In the genomic region with DNA sequence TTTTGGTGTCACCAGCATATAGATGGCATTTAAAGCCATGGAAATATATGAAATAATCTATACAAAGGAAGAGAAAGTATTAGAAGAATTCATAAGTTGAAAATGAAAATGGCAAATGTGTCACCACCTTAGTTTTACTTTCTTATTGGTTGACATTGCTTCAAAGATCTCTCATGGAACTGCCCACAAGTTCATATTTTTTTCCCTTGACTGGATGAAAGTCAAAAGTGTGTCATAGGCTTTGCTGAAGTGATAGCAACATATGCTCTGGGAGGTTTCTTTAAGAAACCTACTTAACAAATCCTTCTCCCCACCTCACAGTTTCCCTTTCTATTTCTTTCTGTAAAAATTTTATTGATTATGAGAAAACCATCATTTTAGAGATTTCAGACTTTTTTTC, we compare ENCODE assay signal across 14 cellular contexts.
DNase-seq lines count a peak whose midpoint lies in the region; ATAC-seq and TF ChIP-seq lines count a peak whose summit lies in the region.
"Had no signal": no experiment of that assay in that cellular context is flagged by ENCODE, and none has a peak within 500 bp of the region (broad histone marks: within the 10 kb centered on the region; RNA-seq: fewer than 3 reads in every experiment).

No MANE protein-coding gene starts in this region.

- H3K36me3 Mint-ChIP-seq in activated naive CD4-positive, alpha-beta T cell treated with anti-CD3 and anti-CD28 coated beads, Interleukin-2, amount 50 U/mL, for 24 hours: peaks cover 29% of the 10 kb centered on the region

- no peaks in the 10 kb centered on the region for H3K27me3 Mint-ChIP-seq in activated naive CD4-positive, alpha-beta T cell treated with anti-CD3 and anti-CD28 coated beads, Interleukin-2, amount 50 U/mL, for 24 hours
- H3K27me3 Mint-ChIP-seq in stimulated activated naive CD8-positive, alpha-beta T cell treated with anti-CD3 and anti-CD28 coated beads, Interleukin-15, amount 100 ng/mL, for 72 hours: no peaks in the 10 kb centered on the region

- no peak overlapping the region for H2AFZ ChIP-seq in IMR-90 (replicated peaks; ENCODE audit: low read length, poor library complexity)

- H3K9me1 ChIP-seq in IMR-90 (ENCODE audit: insufficient read depth, low read length): peaks cover 4% of the 10 kb centered on the region; the same call in 1 of the 2 replicates

- no peak overlapping the region for H3K4me3 ChIP-seq in IMR-90 (ENCODE audit: insufficient read depth, low read depth, low read length)
- H3K4me3 ChIP-seq: adrenal gland, heart right ventricle had no signal

- H3K4me2 ChIP-seq in IMR-90 (ENCODE audit: low read depth, low read length): no peak overlapping the region

- no peak overlapping the region for H3K4me3 Mint-ChIP-seq in activated naive CD4-positive, alpha-beta T cell treated with anti-CD3 and anti-CD28 coated beads, Interleukin-2, amount 50 U/mL, for 24 hours
- H3K4me3 Mint-ChIP-seq in stimulated activated naive CD8-positive, alpha-beta T cell treated with anti-CD3 and anti-CD28 coated beads, Interleukin-15, amount 100 ng/mL, for 72 hours: peak overlapping the region in 1 of 2 donors; percentile 9

- H3K9me3 ChIP-seq in IMR-90 (ENCODE audit: control insufficient read depth, insufficient read depth, low read length): no peaks in the 10 kb centered on the region
- H3K9me3 ChIP-seq: adrenal gland had no signal

- no peak overlapping the region for H3K23ac ChIP-seq in IMR-90 (ENCODE audit: low read depth, low read length)

- no peak overlapping the region for H4K8ac ChIP-seq in IMR-90 (ENCODE audit: low read depth in 2 of 2, low read length in 2 of 2)

- TF ChIP-seq RAD21 in IMR-90 (IDR thresholded peaks at IDR 0.05; ENCODE audit: low read length): no peak

- no peak overlapping the region for H3K9ac ChIP-seq in IMR-90 (ENCODE audit: low read depth, low read length)

- dilution Hi-C loops in IMR-90 (cut with HindIII; ENCODE audit: low sequenced_read_pairs, unreplicated experiment): no loop called here

- H3K18ac ChIP-seq in IMR-90 (ENCODE audit: low read depth, low read length): no peak overlapping the region

- intact Hi-C loops in IMR-90 (cut with micrococcal nuclease): no loop called here

- H3K36me3 ChIP-seq in IMR-90 (ENCODE audit: control insufficient read depth, insufficient read depth, low read length): 0 out of 2 replicates have a peak, but pooled peaks cover 1% of the 10 kb centered on the region
- H3K36me3 ChIP-seq: adrenal gland had no signal

- no peak for TF ChIP-seq CTCF in IMR-90 (conservative IDR thresholded peaks at IDR 0.05; ENCODE audit: low read depth, low read length)

- H3K79me1 ChIP-seq in IMR-90 (ENCODE audit: low read depth in 1 of 2, low read length in 2 of 2): peaks cover 4 to 6% of the 10 kb centered on the region in 2 experiments; a peak in 1 of 4 replicates

- in situ Hi-C loops in IMR-90 (cut with MboI; ENCODE audit: low sequenced_read_pairs): no loop called here

- H3K4me1 ChIP-seq in IMR-90 (ENCODE audit: control insufficient read depth, insufficient read depth, low read length): peaks cover 6% of the 10 kb centered on the region
- H3K4me1 ChIP-seq: adrenal gland, heart right ventricle had no signal

- H3K27me3 ChIP-seq in IMR-90 (ENCODE audit: control insufficient read depth, insufficient read depth, low read length): no peaks in the 10 kb centered on the region
- H3K27me3 ChIP-seq: adrenal gland, heart right ventricle had no signal

- peak; percentile 80 for ATAC-seq in GM21825 (IDR thresholded peaks at IDR 0.05; ENCODE audit: unreplicated experiment)
- no peak for ATAC-seq in IMR-90 (ENCODE audit: low read depth)
- ATAC-seq in stimulated activated naive CD8-positive, alpha-beta T cell treated with anti-CD3 and anti-CD28 coated beads, Interleukin-15, amount 100 ng/mL, for 72 hours: peak; percentile 92
- ATAC-seq in GM19023 (IDR thresholded peaks at IDR 0.05; ENCODE audit: unreplicated experiment): no peak
- ATAC-seq: heart right ventricle had no signal

- no peak overlapping the region for H2BK20ac ChIP-seq in IMR-90 (ENCODE audit: low read depth, low read length)

- no peak overlapping the region for H4K5ac ChIP-seq in IMR-90 (ENCODE audit: low read depth, low read length)

- H4K20me1 ChIP-seq in IMR-90 (ENCODE audit: insufficient read depth, low read length): peaks cover 3% of the 10 kb centered on the region; the same call in 1 of the 2 replicates

- H4K91ac ChIP-seq in IMR-90 (ENCODE audit: insufficient read depth, low read depth, low read length): no peak overlapping the region

- H2AK5ac ChIP-seq in IMR-90 (ENCODE audit: low read depth, low read length): no peak overlapping the region

- no peak overlapping the region for H2BK15ac ChIP-seq in IMR-90 (ENCODE audit: low read depth, low read length)

- no peak overlapping the region for H3K27ac ChIP-seq in IMR-90 (ENCODE audit: insufficient read depth, low read length)
- H3K27ac ChIP-seq: adrenal gland, heart right ventricle had no signal

- H3K4ac ChIP-seq in IMR-90 (ENCODE audit: low read depth, low read length): no peak overlapping the region

- peak overlapping the region; percentile 41 for H3K27ac Mint-ChIP-seq in activated naive CD4-positive, alpha-beta T cell treated with anti-CD3 and anti-CD28 coated beads, Interleukin-2, amount 50 U/mL, for 24 hours
- peak overlapping the region in 1 of 2 donors; percentile 57 for H3K27ac Mint-ChIP-seq in stimulated activated naive CD8-positive, alpha-beta T cell treated with anti-CD3 and anti-CD28 coated beads, Interleukin-15, amount 100 ng/mL, for 72 hours

- no TSS peak for BruUV-seq in IMR-90 (replicated peaks; lab: Mats Ljungman, UMichigan)

- POLR2A ChIA-PET in IMR-90 (lab: Charles Lee; ENCODE audit: unreplicated experiment): no interaction called here

- peaks cover 10% of the 10 kb centered on the region for H3K4me1 Mint-ChIP-seq in activated naive CD4-positive, alpha-beta T cell treated with anti-CD3 and anti-CD28 coated beads, Interleukin-2, amount 50 U/mL, for 24 hours
- peaks cover 16% of the 10 kb centered on the region for H3K4me1 Mint-ChIP-seq in stimulated activated naive CD8-positive, alpha-beta T cell treated with anti-CD3 and anti-CD28 coated beads, Interleukin-15, amount 100 ng/mL, for 72 hours

- no peak overlapping the region for H2BK120ac ChIP-seq in IMR-90 (ENCODE audit: low read depth, low read length)

- TF ChIP-seq POLR2A in IMR-90 (IDR thresholded peaks at IDR 0.05; ENCODE audit: low read depth, low read length): no peak

- H2BK5ac ChIP-seq in IMR-90 (ENCODE audit: low read depth, low read length, poor library complexity, severe bottlenecking): no peak overlapping the region

- no peak for DNase-seq in activated naive CD4-positive, alpha-beta T cell treated with Interleukin-2 at 50 U/mL for 16 hours
- DNase-seq in IMR-90 (peak; percentile 11), HuH-7.5 (ENCODE audit: low spot score) (no peak), NAMALWA (ENCODE audit: low spot score) (no peak)
- no peak for DNase-seq in stimulated activated naive CD8-positive, alpha-beta T cell treated with anti-CD3 and anti-CD28 coated beads, Interleukin-15, amount 100 ng/mL, for 72 hours
- DNase-seq: adrenal gland, heart right ventricle, KBM-7, kidney glomerular epithelial cell, NCI-H1417 treated with DMSO at 0.1 percent for 48 hours, nucleus accumbens had no signal

- CTCF ChIA-PET in IMR-90 (lab: Yijun Ruan, JAX): no interaction called here

- H3K14ac ChIP-seq in IMR-90 (replicated peaks; ENCODE audit: low read depth, low read length): no peak overlapping the region

- no peak overlapping the region for H3K56ac ChIP-seq in IMR-90 (ENCODE audit: extremely low read depth, insufficient read depth, low read length)

- no peak overlapping the region for H2AK9ac ChIP-seq in IMR-90 (replicated peaks; ENCODE audit: low read depth, low read length, poor library complexity)

- no peaks in the 10 kb centered on the region for H3K9me3 Mint-ChIP-seq in activated naive CD4-positive, alpha-beta T cell treated with anti-CD3 and anti-CD28 coated beads, Interleukin-2, amount 50 U/mL, for 24 hours
- no peaks in the 10 kb centered on the region for H3K9me3 Mint-ChIP-seq in stimulated activated naive CD8-positive, alpha-beta T cell treated with anti-CD3 and anti-CD28 coated beads, Interleukin-15, amount 100 ng/mL, for 72 hours

TF ChIP-seq in IMR-90, 13 proteins besides CTCF, POLR2A, EP300 and RAD21:
- TF ChIP-seq NFE2L2 (IDR thresholded peaks at IDR 0.05; ENCODE audit: low read depth, low read length): no peak
- TF ChIP-seq RCOR1 (IDR thresholded peaks at IDR 0.05; ENCODE audit: insufficient replicate concordance, low read length): no peak
- TF ChIP-seq CHD1 (IDR thresholded peaks at IDR 0.05; ENCODE audit: low read depth, low read length): no peak
- no peak for TF ChIP-seq FOS (IDR thresholded peaks at IDR 0.05; ENCODE audit: low read depth, low read length)
- TF ChIP-seq, protein P1, sequence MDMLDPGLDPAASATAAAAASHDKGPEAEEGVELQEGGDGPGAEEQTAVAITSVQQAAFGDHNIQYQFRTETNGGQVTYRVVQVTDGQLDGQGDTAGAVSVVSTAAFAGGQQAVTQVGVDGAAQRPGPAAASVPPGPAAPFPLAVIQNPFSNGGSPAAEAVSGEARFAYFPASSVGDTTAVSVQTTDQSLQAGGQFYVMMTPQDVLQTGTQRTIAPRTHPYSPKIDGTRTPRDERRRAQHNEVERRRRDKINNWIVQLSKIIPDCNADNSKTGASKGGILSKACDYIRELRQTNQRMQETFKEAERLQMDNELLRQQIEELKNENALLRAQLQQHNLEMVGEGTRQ (IDR thresholded peaks at IDR 0.05; ENCODE audit: low read depth, low read length): no peak
- TF ChIP-seq, protein P2, sequence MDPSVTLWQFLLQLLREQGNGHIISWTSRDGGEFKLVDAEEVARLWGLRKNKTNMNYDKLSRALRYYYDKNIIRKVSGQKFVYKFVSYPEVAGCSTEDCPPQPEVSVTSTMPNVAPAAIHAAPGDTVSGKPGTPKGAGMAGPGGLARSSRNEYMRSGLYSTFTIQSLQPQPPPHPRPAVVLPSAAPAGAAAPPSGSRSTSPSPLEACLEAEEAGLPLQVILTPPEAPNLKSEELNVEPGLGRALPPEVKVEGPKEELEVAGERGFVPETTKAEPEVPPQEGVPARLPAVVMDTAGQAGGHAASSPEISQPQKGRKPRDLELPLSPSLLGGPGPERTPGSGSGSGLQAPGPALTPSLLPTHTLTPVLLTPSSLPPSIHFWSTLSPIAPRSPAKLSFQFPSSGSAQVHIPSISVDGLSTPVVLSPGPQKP (IDR thresholded peaks at IDR 0.05; ENCODE audit: borderline replicate concordance, low read depth, low read length): no peak
- no peak for TF ChIP-seq MXI1 (IDR thresholded peaks at IDR 0.05; ENCODE audit: borderline replicate concordance, low read depth, low read length)
- TF ChIP-seq MAFK (IDR thresholded peaks at IDR 0.05; ENCODE audit: low read depth, low read length): no peak
- TF ChIP-seq CEBPB (IDR thresholded peaks at IDR 0.05; ENCODE audit: low read depth, low read length): no peak
- no peak for TF ChIP-seq SMC3 (IDR thresholded peaks at IDR 0.05; ENCODE audit: low read depth, low read length)
- no peak for TF ChIP-seq MAZ (IDR thresholded peaks at IDR 0.05; ENCODE audit: borderline replicate concordance, low read depth, low read length)
- TF ChIP-seq BHLHE40 (IDR thresholded peaks at IDR 0.05; ENCODE audit: low read depth, low read length): no peak
- no peak for TF ChIP-seq RFX5 (IDR thresholded peaks at IDR 0.05; ENCODE audit: low read depth, low read length)

Comparison
In these comparisons a context has a peak if more than half of its experiments do, and no peak if none do; other contexts are left out.
1. ATAC-seq: peak in GM21825 (single experiment) and stimulated activated naive CD8-positive, alpha-beta T cell treated with anti-CD3 and anti-CD28 coated beads, Interleukin-15, amount 100 ng/mL, for 72 hours (single experiment); none in IMR-90 (single experiment) and GM19023 (single experiment).